18 cellular contexts compared by ENCODE assay signal in genomic region chr2:165369936-165370296, GRCh38.
A peak's percentile ranks its signal among the peaks of the same experiment; 100 is the strongest.
DNase-seq lines count a peak whose midpoint lies in the region; ATAC-seq and TF ChIP-seq lines count a peak whose summit lies in the region.
"Had no signal": no experiment of that assay in that cellular context is flagged by ENCODE, and none has a peak within 500 bp of the region (broad histone marks: within the 10 kb centered on the region; RNA-seq: fewer than 3 reads in every experiment).

No MANE protein-coding gene starts in this region.

- no peak overlapping the region for H3K4me2 ChIP-seq in mammary epithelial cell (ENCODE audit: insufficient read depth, low read depth, low read length)
- peak overlapping the region; percentile 3 for H3K4me2 ChIP-seq in Loucy (ENCODE audit: low read depth, low read length, poor library complexity, severe bottlenecking)

- H2AFZ ChIP-seq in mammary epithelial cell (ENCODE audit: low read depth, low read length) (no peak overlapping the region), Loucy (ENCODE audit: low read length) (peak overlapping the region; percentile 24)

- DNase-seq in mammary epithelial cell (no peak), MCF 10A (ENCODE audit: unreplicated experiment) (no peak), epithelial cell of prostate (ENCODE audit: low read depth, low spot score) (no peak), GOT3 (lab: John Stamatoyannopoulos, UW) (no peak), NCI-H1417 treated with DMSO at 0.1 percent for 48 hours (lab: John Stamatoyannopoulos, UW) (no peak)
- DNase-seq in activated CD8-positive, alpha-beta T cell treated with anti-CD3 and anti-CD28 coated beads, Interleukin-2, amount 10 ng/mL, durations not matched to agents 7 days and 5 days: no peak
- DNase-seq: ACHN; C1 segment of cervical spinal cord; H7; Kasumi-1; NCI-H2081; NCI-H2227 treated with DMSO at 0.1 percent for 48 hours; NCI-H526 treated with DMSO at 0.1 percent for 48 hours; NK-92 treated with Interleukin-12 subunit alpha and Interleukin-12 subunit beta, amount 100 ng/mL, for 24 hours; SW 1271 had no signal

- H3K9me2 ChIP-seq in Loucy (replicated peaks; ENCODE audit: low read depth, low read length): no peaks in the 10 kb centered on the region

- H3F3A ChIP-seq in Loucy (ENCODE audit: low read depth): no peaks in the 10 kb centered on the region

- H3K4me1 Mint-ChIP-seq in MCF 10A (ENCODE audit: insufficient read depth, unreplicated experiment): no peaks in the 10 kb centered on the region
- H3K4me1 Mint-ChIP-seq in activated CD8-positive, alpha-beta T cell treated with anti-CD3 and anti-CD28 coated beads, Interleukin-2, amount 10 ng/mL, durations not matched to agents 7 days and 5 days (ENCODE audit: low read depth): no peaks in the 10 kb centered on the region
- H3K4me1 Mint-ChIP-seq: IgD-negative memory B cell had no signal

- intact Hi-C loops in mammary epithelial cell (cut with micrococcal nuclease): no loop called here
- intact Hi-C loops in MCF 10A (cut with micrococcal nuclease): no loop called here

- H3K36me3 ChIP-seq in mammary epithelial cell (ENCODE audit: insufficient read depth, low read length) (no peaks in the 10 kb centered on the region), Loucy (ENCODE audit: insufficient read depth, low read length) (no peaks in the 10 kb centered on the region)

- WGBS in mammary epithelial cell (ENCODE audit: low coverage, missing lambda C conversion rate): 50% methylated on average over 2 of the region's 2 CpGs

- H4K20me1 ChIP-seq in mammary epithelial cell (ENCODE audit: insufficient read depth, low read length): no peaks in the 10 kb centered on the region
- no peaks in the 10 kb centered on the region for H4K20me1 ChIP-seq in Loucy (ENCODE audit: insufficient read depth, low read length, poor library complexity, severe bottlenecking)

- no peaks in the 10 kb centered on the region for H3K36me3 Mint-ChIP-seq in MCF 10A (ENCODE audit: insufficient read depth, unreplicated experiment)
- H3K36me3 Mint-ChIP-seq in activated CD8-positive, alpha-beta T cell treated with anti-CD3 and anti-CD28 coated beads, Interleukin-2, amount 10 ng/mL, durations not matched to agents 7 days and 5 days (ENCODE audit: low read depth): no peaks in the 10 kb centered on the region
- H3K36me3 Mint-ChIP-seq: IgD-negative memory B cell had no signal

- in situ Hi-C loops in mammary epithelial cell (cut with MboI; ENCODE audit: low sequenced_read_pairs in 2 of 2): no loop called here

- H3K27ac ChIP-seq in mammary epithelial cell (ENCODE audit: insufficient read depth, low read depth, low read length) (peak overlapping the region; percentile 53), epithelial cell of prostate (peak overlapping the region; percentile 57)

- POLR2A ChIA-PET in MCF 10A (lab: Yijun Ruan, JAX): interaction anchor here (0.6 kb wide), 1 partner anchor 857 kb away, joined by 3 read pairs; no protein-coding TSS in a partner anchor
- POLR2A ChIA-PET in activated CD8-positive, alpha-beta T cell treated with anti-CD3 and anti-CD28 coated beads, Interleukin-2, amount 10 ng/mL, durations not matched to agents 7 days and 5 days (lab: Charles Lee): no interaction called here

- H3K79me2 ChIP-seq in mammary epithelial cell (ENCODE audit: insufficient read depth, low read length) (no peaks in the 10 kb centered on the region), Loucy (ENCODE audit: insufficient read depth, low read length) (no peaks in the 10 kb centered on the region)

- no peak for ATAC-seq in activated CD8-positive, alpha-beta T cell treated with anti-CD3 and anti-CD28 coated beads, Interleukin-2, amount 10 ng/mL, durations not matched to agents 7 days and 5 days
- ATAC-seq: Right ventricle myocardium inferior had no signal

- TF ChIP-seq CTCF in mammary epithelial cell (conservative IDR thresholded peaks at IDR 0.05 in 1 of 2, IDR thresholded peaks at IDR 0.05 in 1 of 2; ENCODE audit: extremely low read depth in 1 of 2, insufficient read depth in 1 of 2, low read depth in 1 of 2, low read length in 2 of 2): no peak
- no peak for TF ChIP-seq CTCF in MCF 10A (IDR thresholded peaks at IDR 0.05; ENCODE audit: unreplicated experiment)
- TF ChIP-seq CTCF in Loucy (conservative IDR thresholded peaks at IDR 0.05; ENCODE audit: low read length): no peak

- no TSS peak for BruUV-seq in mammary epithelial cell (replicated peaks; lab: Mats Ljungman, UMichigan)
- BruUV-seq in MCF 10A (replicated peaks; lab: Mats Ljungman, UMichigan): no TSS peak

- H3K4me3 ChIP-seq in mammary epithelial cell (replicated peaks in 1 of 3; ENCODE audit: insufficient read depth in 1 of 3, low read depth in 2 of 3, low read length in 3 of 3) (no peak overlapping the region), Loucy (ENCODE audit: low read length, poor library complexity, severe bottlenecking) (no peak overlapping the region)

- no peak overlapping the region for H3K4me3 Mint-ChIP-seq in MCF 10A (ENCODE audit: unreplicated experiment)
- no peak overlapping the region for H3K4me3 Mint-ChIP-seq in activated CD8-positive, alpha-beta T cell treated with anti-CD3 and anti-CD28 coated beads, Interleukin-2, amount 10 ng/mL, durations not matched to agents 7 days and 5 days
- H3K4me3 Mint-ChIP-seq: IgD-negative memory B cell had no signal

- H3K4me1 ChIP-seq in mammary epithelial cell (ENCODE audit: insufficient read depth, low read length) (peaks cover 3% of the 10 kb centered on the region), Loucy (ENCODE audit: insufficient read depth, low read length, poor library complexity, severe bottlenecking) (peaks cover 17% of the 10 kb centered on the region)

- peaks cover 47% of the 10 kb centered on the region for H3K27me3 Mint-ChIP-seq in MCF 10A (ENCODE audit: insufficient read depth, unreplicated experiment)
- H3K27me3 Mint-ChIP-seq in activated CD8-positive, alpha-beta T cell treated with anti-CD3 and anti-CD28 coated beads, Interleukin-2, amount 10 ng/mL, durations not matched to agents 7 days and 5 days (ENCODE audit: low read depth): no peaks in the 10 kb centered on the region

- H3K9me3 Mint-ChIP-seq in MCF 10A (ENCODE audit: unreplicated experiment): no peaks in the 10 kb centered on the region
- H3K9me3 Mint-ChIP-seq in activated CD8-positive, alpha-beta T cell treated with anti-CD3 and anti-CD28 coated beads, Interleukin-2, amount 10 ng/mL, durations not matched to agents 7 days and 5 days (ENCODE audit: insufficient read depth): no peaks in the 10 kb centered on the region
- H3K9me3 Mint-ChIP-seq: IgD-negative memory B cell had no signal

- H3K27me3 ChIP-seq in mammary epithelial cell (ENCODE audit: insufficient read depth, low read length) (no peaks in the 10 kb centered on the region), Loucy (ENCODE audit: insufficient read depth, low read length, poor library complexity, severe bottlenecking) (no peaks in the 10 kb centered on the region)

- dilution Hi-C loops in mammary epithelial cell (cut with HindIII; ENCODE audit: low sequenced_read_pairs): no loop called here

- no peak overlapping the region for H3K27ac Mint-ChIP-seq in MCF 10A (ENCODE audit: low read depth, unreplicated experiment)
- no peak overlapping the region for H3K27ac Mint-ChIP-seq in activated CD8-positive, alpha-beta T cell treated with anti-CD3 and anti-CD28 coated beads, Interleukin-2, amount 10 ng/mL, durations not matched to agents 7 days and 5 days
- H3K27ac Mint-ChIP-seq: IgD-negative memory B cell had no signal

- H3K9ac ChIP-seq in mammary epithelial cell (ENCODE audit: insufficient read depth, low read length) (no peak overlapping the region), Loucy (ENCODE audit: low read depth, low read length, poor library complexity, severe bottlenecking) (no peak overlapping the region)

- CTCF ChIA-PET in mammary epithelial cell (lab: Charles Lee; ENCODE audit: low non-redundant PET): interaction anchor here (0.6 kb wide), 1 partner anchor 378 kb away, joined by 12 read pairs; no protein-coding TSS in a partner anchor
- CTCF ChIA-PET in MCF 10A (lab: Yijun Ruan, JAX): interaction anchor here (0.7 kb wide), 1 partner anchor 330 kb away, joined by 3 read pairs; no protein-coding TSS in a partner anchor
- CTCF ChIA-PET in activated CD8-positive, alpha-beta T cell treated with anti-CD3 and anti-CD28 coated beads, Interleukin-2, amount 10 ng/mL, durations not matched to agents 7 days and 5 days (lab: Charles Lee): no interaction called here

- H3K9me3 ChIP-seq in mammary epithelial cell (replicated peaks; ENCODE audit: insufficient read depth, low read length) (no peaks in the 10 kb centered on the region), Loucy (ENCODE audit: insufficient read depth, low read depth, low read length) (no peaks in the 10 kb centered on the region)
